In genomic region chr11:14275081-14275480, GRCh38 we compare ENCODE assay signal across 24 cellular contexts.
DNase-seq lines count a peak whose midpoint lies in the region; ATAC-seq, FAIRE-seq and TF ChIP-seq lines count a peak whose summit lies in the region.
"Had no signal": no experiment of that assay in that cellular context is flagged by ENCODE, and none has a peak within 500 bp of the region (broad histone marks: within the 10 kb centered on the region; RNA-seq: fewer than 3 reads in every experiment).

No MANE protein-coding gene starts in this region.

- H3K27me3 Mint-ChIP-seq in osteocyte (ENCODE audit: unreplicated experiment) = no peaks in the 10 kb centered on the region
- H3K27me3 Mint-ChIP-seq: activated CD4-positive, alpha-beta T cell treated with anti-CD3 and anti-CD28 coated beads, Interleukin-2, amount 10 ng/mL, durations not matched to agents 24 days and 14 days; activated naive CD4-positive, alpha-beta T cell treated with anti-CD3 and anti-CD28 coated beads, Interleukin-2, amount 10 ng/mL, durations not matched to agents 7 days and 5 days had no signal

- H3K27me3 ChIP-seq in adipocyte (replicated peaks; ENCODE audit: control insufficient read depth, insufficient read depth, low read length) = no peaks in the 10 kb centered on the region
- H3K27me3 ChIP-seq: BE2C, cardiac muscle cell, dorsolateral prefrontal cortex had no signal

- H3K27ac Mint-ChIP-seq in osteocyte (ENCODE audit: unreplicated experiment) = peak overlapping the region; percentile 72
- H3K27ac Mint-ChIP-seq: activated CD4-positive, alpha-beta T cell treated with anti-CD3 and anti-CD28 coated beads, Interleukin-2, amount 10 ng/mL, durations not matched to agents 24 days and 14 days had no signal

- TF ChIP-seq CTCF in fibroblast of the aortic adventitia (IDR thresholded peaks at IDR 0.05; ENCODE audit: insufficient read depth, low read length) (no peak), osteocyte (IDR thresholded peaks at IDR 0.05) (no peak)

- DNase-seq in GM12892 (ENCODE audit: insufficient read length) = no peak
- peak; percentile 62 for DNase-seq in adipocyte (ENCODE audit: low read depth)
- DNase-seq in fibroblast of the aortic adventitia (ENCODE audit: low read depth) = peak; percentile 51
- DNase-seq in osteocyte (ENCODE audit: extremely low spot score, unreplicated experiment) = no peak
- no peak for DNase-seq in Ammon's horn (ENCODE audit: low spot score)
- DNase-seq: activated CD4-positive, alpha-beta T cell treated with anti-CD3 and anti-CD28 coated beads, Interleukin-2, amount 10 ng/mL, durations not matched to agents 24 days and 14 days; activated naive CD4-positive, alpha-beta T cell treated with anti-CD3 and anti-CD28 coated beads, Interleukin-2, amount 10 ng/mL, durations not matched to agents 7 days and 5 days; BE2C; dorsolateral prefrontal cortex; KBM-7; NCI-H2029; right cardiac atrium; stimulated activated CD4-positive, alpha-beta T cell treated with anti-CD3 and anti-CD28 coated beads, Interleukin-15, amount 100 ng/mL, for 24 hours had no signal

- no peak overlapping the region for H3K4me3 Mint-ChIP-seq in osteocyte (ENCODE audit: unreplicated experiment)
- H3K4me3 Mint-ChIP-seq: activated CD4-positive, alpha-beta T cell treated with anti-CD3 and anti-CD28 coated beads, Interleukin-2, amount 10 ng/mL, durations not matched to agents 24 days and 14 days; activated naive CD4-positive, alpha-beta T cell treated with anti-CD3 and anti-CD28 coated beads, Interleukin-2, amount 10 ng/mL, durations not matched to agents 7 days and 5 days; stimulated activated effector memory CD8-positive, alpha-beta T cell treated with anti-CD3 and anti-CD28 coated beads, Interleukin-12 subunit alpha, Interleukin-12 subunit beta, amount 100 ng/mL, for 72 hours had no signal

- H3K36me3 Mint-ChIP-seq in osteocyte (ENCODE audit: unreplicated experiment) = peaks cover 40% of the 10 kb centered on the region

- no peaks in the 10 kb centered on the region for H3K9me3 Mint-ChIP-seq in osteocyte (ENCODE audit: unreplicated experiment)
- H3K9me3 Mint-ChIP-seq: activated CD4-positive, alpha-beta T cell treated with anti-CD3 and anti-CD28 coated beads, Interleukin-2, amount 10 ng/mL, durations not matched to agents 24 days and 14 days; stimulated activated effector memory CD8-positive, alpha-beta T cell treated with anti-CD3 and anti-CD28 coated beads, Interleukin-12 subunit alpha, Interleukin-12 subunit beta, amount 100 ng/mL, for 72 hours had no signal

- H3K36me3 ChIP-seq in adipocyte (ENCODE audit: control insufficient read depth, insufficient read depth, low read length, severe bottlenecking) = peaks cover 29% of the 10 kb centered on the region
- H3K36me3 ChIP-seq: BE2C, thoracic aorta had no signal

- no peaks in the 10 kb centered on the region for H3K9me3 ChIP-seq in adipocyte (ENCODE audit: control insufficient read depth, low read length)
- H3K9me3 ChIP-seq: BE2C, thoracic aorta had no signal

- TF ChIP-seq POLR2A in GM12892 (IDR thresholded peaks at IDR 0.05; ENCODE audit: low read depth, low read length) = no peak

- no peak overlapping the region for H3K4me3 ChIP-seq in adipocyte (ENCODE audit: low read length)
- no peak overlapping the region for H3K4me3 ChIP-seq in fibroblast of the aortic adventitia (ENCODE audit: low read depth, low read length)
- H3K4me3 ChIP-seq: cardiac muscle cell, dorsolateral prefrontal cortex, thoracic aorta had no signal

- peaks cover 27% of the 10 kb centered on the region for H3K4me1 ChIP-seq in adipocyte (ENCODE audit: control insufficient read depth, insufficient read depth, low read length)
- H3K4me1 ChIP-seq: BE2C had no signal

- peaks cover 24% of the 10 kb centered on the region for H3K4me1 Mint-ChIP-seq in osteocyte (ENCODE audit: unreplicated experiment)

- ATAC-seq in GM19328 (IDR thresholded peaks at IDR 0.05; ENCODE audit: unreplicated experiment) = no peak
- ATAC-seq in HG02763 (IDR thresholded peaks at IDR 0.05; ENCODE audit: unreplicated experiment) = no peak
- ATAC-seq: right cardiac atrium; stimulated activated effector memory CD8-positive, alpha-beta T cell treated with anti-CD3 and anti-CD28 coated beads, Interleukin-12 subunit alpha, Interleukin-12 subunit beta, amount 100 ng/mL, for 72 hours had no signal

- no peak overlapping the region for H3K9ac ChIP-seq in adipocyte (ENCODE audit: low read length)

- FAIRE-seq in GM12892 (lab: Jason Lieb, UNC) = peak; percentile 36
- FAIRE-seq: D721Med, G401.6, GM12891, H1, islet of Langerhans, TTC549 had no signal

Comparison
In these comparisons a context has a peak if more than half of its experiments do, and no peak if none do; other contexts are left out.
1. DNase-seq: peak in adipocyte (single experiment) and fibroblast of the aortic adventitia (single experiment); none in GM12892 (single experiment), osteocyte (single experiment) and Ammon's horn (single experiment).